Comparison of ENCODE assay signal across 35 cellular contexts in genomic region chr10:19107406-19107805, GRCh38. TPM values are rescaled to one million over a fixed set of nuclear protein-coding genes. Genes with fewer than 3 reads are reported as not detected.
"Had no signal": no experiment of that assay in that cellular context is flagged by ENCODE, and none has a peak within 500 bp of the region (broad histone marks: within the 10 kb centered on the region; RNA-seq: fewer than 3 reads in every experiment).

No MANE protein-coding gene starts in this region.

- H3K9me3 ChIP-seq: body of pancreas, colonic mucosa had no signal

- H3K27me3 ChIP-seq: adrenal gland, ascending aorta, body of pancreas, brain microvascular endothelial cell, breast epithelium, cardiac muscle cell, colonic mucosa had no signal

- H3K36me3 ChIP-seq: adrenal gland, ascending aorta, brain microvascular endothelial cell, breast epithelium, cardiac muscle cell, colonic mucosa had no signal

- DNase-seq: activated effector memory CD4-positive, alpha-beta T cell treated with anti-CD3 and anti-CD28 coated beads, Interleukin-2, amount 50 U/mL, for 16 hours; activated effector memory CD4-positive, alpha-beta T cell treated with Interleukin-2 at 50 U/mL for 16 hours; activated gamma-delta T cell; activated gamma-delta T cell treated with Interleukin-2 at 50 U/mL for 16 hours; activated naive CD4-positive, alpha-beta T cell; activated naive CD4-positive, alpha-beta T cell treated with anti-CD3 and anti-CD28 coated beads for 36 hours; activated naive CD4-positive, alpha-beta T cell treated with anti-CD3 and anti-CD28 coated beads, Interleukin-2, amount 10 ng/mL, durations not matched to agents 7 days and 5 days; activated naive CD4-positive, alpha-beta T cell treated with anti-CD3 and anti-CD28 coated beads, Interleukin-2, amount 50 U/mL, for 16 hours; activated naive CD4-positive, alpha-beta T cell treated with Interleukin-2 at 50 U/mL for 16 hours; activated naive CD8-positive, alpha-beta T cell treated with anti-CD3 and anti-CD28 coated beads for 36 hours; activated naive CD8-positive, alpha-beta T cell treated with anti-CD3 and anti-CD28 coated beads, Interleukin-2, amount 10 ng/mL, durations not matched to agents 7 days and 5 days; activated naive CD8-positive, alpha-beta T cell treated with anti-CD3 and anti-CD28 coated beads, Interleukin-2, amount 50 U/mL, for 24 hours; activated T-cell treated with anti-CD3 and anti-CD28 coated beads, Interleukin-2, amount 50 U/mL, for 48 hours; activated T-cell treated with anti-CD3 and anti-CD28 coated beads, Interleukin-2, amount 50 U/mL, for 72 hours; adrenal gland; amniotic stem cell; amygdala; anterior cingulate cortex; aorta; body of pancreas; brain microvascular endothelial cell; caudate nucleus; central memory CD4-positive, alpha-beta T cell; cerebellar nuclear complex; colonic mucosa had no signal

- FAIRE-seq: astrocyte, bronchial epithelial cell, colon had no signal

- H3K4me3 ChIP-seq: adrenal gland, ascending aorta, body of pancreas, breast epithelium, cardiac muscle cell, colonic mucosa had no signal

- H3K27ac ChIP-seq: adrenal gland, ascending aorta, body of pancreas, brain microvascular endothelial cell, breast epithelium, cardiac muscle cell, colonic mucosa had no signal

- H3K4me1 ChIP-seq: adrenal gland, ascending aorta, body of pancreas, breast epithelium, colonic mucosa had no signal

- ATAC-seq: activated naive CD4-positive, alpha-beta T cell treated with anti-CD3 and anti-CD28 coated beads, Interleukin-2, amount 50 U/mL, for 72 hours; activated naive CD8-positive, alpha-beta T cell treated with anti-CD3 and anti-CD28 coated beads, Interleukin-2, amount 50 U/mL, for 24 hours; activated T-cell treated with anti-CD3 and anti-CD28 coated beads, Interleukin-2, amount 50 U/mL, for 72 hours; activated T-helper 17 cell treated with anti-CD3 and anti-CD28 coated beads, Interleukin-2, amount 50 U/mL, for 72 hours; body of pancreas had no signal

RNA-seq across cellular contexts. Expression of gene MALRD1, which starts 58.8 kb away (rescaled TPM):
- total RNA-seq: activated naive CD4-positive, alpha-beta T cell treated with anti-CD3 and anti-CD28 coated beads for 36 hours; activated naive CD4-positive, alpha-beta T cell treated with anti-CD3 and anti-CD28 coated beads, Interleukin-2, amount 50 U/mL, for 72 hours; activated naive CD8-positive, alpha-beta T cell treated with anti-CD3 and anti-CD28 coated beads, Interleukin-2, amount 10 ng/mL, durations not matched to agents 7 days and 5 days; activated T-cell treated with anti-CD3 and anti-CD28 coated beads, Interleukin-2, amount 50 U/mL, for 72 hours; activated T-helper 1 cell treated with anti-CD3 and anti-CD28 coated beads, Interleukin-12 subunit alpha, Interleukin-12 subunit beta, Interleukin-2, Interleukin-4 antibody, amounts not matched to agents 30 ng/mL and 10 ng/mL and 1 ng/mL, durations not matched to agents 14 hours and 24 hours and 36 hours; activated T-helper 17 cell treated with anti-CD3 and anti-CD28 coated beads, Interleukin-2, amount 50 U/mL, for 72 hours; activated T-helper 2 cell treated with anti-CD3 and anti-CD28 coated beads, Interferon-gamma antibody, Interleukin-2, Interleukin-4, amounts not matched to agents 10 μg/mL and 5 μg/mL and 100 μg/mL, durations not matched to agents 14 hours and 24 hours and 36 hours; ascending aorta; bronchial epithelial cell had no signal
